Comparison of ENCODE assay signal across 8 cellular contexts in the genomic region with DNA sequence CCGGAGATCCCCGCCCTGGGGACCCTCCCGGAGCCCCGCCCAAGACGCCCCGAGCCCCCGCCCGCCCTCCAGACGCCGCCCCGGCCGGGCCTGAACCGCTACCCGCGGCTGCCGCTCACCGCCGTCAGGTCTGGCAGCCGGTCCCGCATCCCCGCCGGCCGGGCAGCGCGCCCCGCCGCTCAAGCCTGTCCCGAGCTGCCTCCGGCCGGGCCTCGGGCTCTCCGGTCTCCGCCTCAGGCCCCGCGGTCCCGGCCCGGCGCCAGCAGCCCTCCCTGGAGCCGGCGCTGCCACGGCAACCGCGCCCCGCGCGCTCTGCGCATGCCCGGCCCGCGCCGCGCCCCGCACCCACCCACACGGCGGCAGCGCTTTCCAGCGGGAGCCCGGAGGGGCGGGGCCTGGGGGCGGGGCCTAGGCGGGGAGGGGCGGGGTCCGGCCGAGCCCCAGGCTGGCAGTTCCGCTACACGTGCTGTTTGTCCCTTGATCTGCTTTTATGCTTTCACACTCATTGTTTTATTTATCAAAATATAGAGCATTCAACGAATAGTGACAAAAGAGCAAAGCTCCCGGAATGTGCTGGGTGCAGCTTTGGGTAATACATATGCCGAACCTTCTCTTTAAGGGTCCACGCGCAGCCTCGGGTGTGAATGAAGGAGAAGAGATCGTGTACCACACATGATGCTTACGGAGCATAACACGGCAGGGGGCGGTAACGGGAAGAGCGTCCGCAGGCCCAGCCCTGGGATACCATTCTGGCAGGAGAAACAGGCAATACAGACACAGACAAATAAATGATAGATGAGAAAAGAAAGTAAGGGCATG. TPM values are rescaled to one million over a fixed set of nuclear protein-coding genes. Genes with fewer than 3 reads are reported as not detected.
DNase-seq lines count a peak whose midpoint lies in the region; ATAC-seq, FAIRE-seq and TF ChIP-seq lines count a peak whose summit lies in the region.

A gene (minus strand): TSS at position 300 of the 819 bp plus-strand sequence. CDS start 151 bp downstream, at position 149.

- FAIRE-seq in bronchial epithelial cell (lab: Jason Lieb, UNC): no peak

- CTCF ChIA-PET in AG04450 (lab: Charles Lee): interaction anchor here (1.1 to 5.8 kb wide), 6 partner anchors 9 to 82 kb away, joined by 3 to 46 read pairs (median 7); no protein-coding TSS in a partner anchor
- CTCF ChIA-PET in WTC11 (lab: Charles Lee): interaction anchor here (1.3 to 1.5 kb wide), 2 partner anchors 13 to 32 kb away, joined by 4 to 5 read pairs; no protein-coding TSS in a partner anchor

- H3K27me3 ChIP-seq in AG04450 (ENCODE audit: control insufficient read depth, insufficient read depth, low read length): no peaks in the 10 kb centered on the region
- no peaks in the 10 kb centered on the region for H3K27me3 ChIP-seq in bronchial epithelial cell (ENCODE audit: control insufficient read depth, insufficient read depth, low read length)
- no peaks in the 10 kb centered on the region for H3K27me3 ChIP-seq in spleen (replicated peaks in 1 of 7)

- H3K4me1 Mint-ChIP-seq in WTC11: peaks cover 45% of the 10 kb centered on the region

- H3K27ac ChIP-seq in AG04450 (ENCODE audit: low read depth, low read length) (peak within 1 kb of the TSS; percentile 57), spleen (peak within 1 kb of the TSS in 6 of 8 donors; percentile 26 to 81 (median 68))

- WGBS in spleen, 5 donors: 0 to 4% (median 1%) methylated on average over 18 to 79 of the region's 79 CpGs

- no peaks in the 10 kb centered on the region for H3K9me3 ChIP-seq in AG04450 (ENCODE audit: control insufficient read depth, insufficient read depth, low read length)
- H3K9me3 ChIP-seq in spleen: no peaks in the 10 kb centered on the region

- POLR2A ChIA-PET in AG04450 (lab: Yijun Ruan, JAX) (no interaction called here), WTC11 (lab: Charles Lee) (no interaction called here)

- peaks cover 13% of the 10 kb centered on the region for H3K36me3 Mint-ChIP-seq in WTC11

- H3K4me3 Mint-ChIP-seq in WTC11: peak within 1 kb of the TSS; percentile 86

- intact Hi-C loops in spleen (cut with DNase I; ENCODE audit: low total_unique reads): no loop called here

- peaks cover 24% of the 10 kb centered on the region for H3K27me3 Mint-ChIP-seq in WTC11 (ENCODE audit: low read depth)

- ATAC-seq in GM18861 (IDR thresholded peaks at IDR 0.05; ENCODE audit: unreplicated experiment) (peak; percentile 84), HG03066 (IDR thresholded peaks at IDR 0.05; ENCODE audit: low read depth, unreplicated experiment) (peak; percentile 78), WTC11 (peak; percentile 79)

- H3K4me3 ChIP-seq in AG04450 (ENCODE audit: low read depth, low read length): peak within 1 kb of the TSS; percentile 84
- peak within 1 kb of the TSS; percentile 57 for H3K4me3 ChIP-seq in bronchial epithelial cell (ENCODE audit: low read depth, low read length)
- H3K4me3 ChIP-seq in spleen: peak within 1 kb of the TSS; percentile 50 to 88 (median 68)

- TF ChIP-seq CTCF in AG04450 (IDR thresholded peaks at IDR 0.05; ENCODE audit: low read depth, low read length) (peak; percentile 51), WTC11 (IDR thresholded peaks at IDR 0.05) (no peak), bronchial epithelial cell (IDR thresholded peaks at IDR 0.05; ENCODE audit: insufficient read depth, low read length, severe bottlenecking) (peak; percentile 29), spleen (IDR thresholded peaks at IDR 0.05 in 8 of 11, conservative IDR thresholded peaks at IDR 0.05 in 3 of 11) (peak in 8 of 11 experiments; percentile 13 to 45 (median 32))

- no peak for TF ChIP-seq POLR2A in spleen (IDR thresholded peaks at IDR 0.05)

- peaks cover 6 to 52% (median 21%) of the 10 kb centered on the region in 6 donors for H3K4me1 ChIP-seq in spleen

- peaks cover 19% of the 10 kb centered on the region for H3K9me3 Mint-ChIP-seq in WTC11

- no peak within 1 kb of the TSS for H3K27ac Mint-ChIP-seq in WTC11

- DNase-seq in AG04450 (ENCODE audit: low read depth, low spot score): peak; percentile 39
- peak; percentile 72 for DNase-seq in NCI-H2171 (lab: John Stamatoyannopoulos, UW)
- DNase-seq in WTC11 (ENCODE audit: low spot score): peak; percentile 78
- DNase-seq in bronchial epithelial cell (ENCODE audit: low read depth): peak; percentile 64
- peak; percentile 76 for DNase-seq in inferior parietal cortex (ENCODE audit: extremely low spot score)
- DNase-seq in spleen: peak; percentile 96

- H3K36me3 ChIP-seq in bronchial epithelial cell (ENCODE audit: control insufficient read depth, insufficient read depth, low read length) (no peaks in the 10 kb centered on the region), spleen (no peaks in the 10 kb centered on the region)

TF ChIP-seq in WTC11, 78 proteins besides CTCF, POLR2A, EP300 and RAD21 (continues in another document):
- TF ChIP-seq, protein P1, sequence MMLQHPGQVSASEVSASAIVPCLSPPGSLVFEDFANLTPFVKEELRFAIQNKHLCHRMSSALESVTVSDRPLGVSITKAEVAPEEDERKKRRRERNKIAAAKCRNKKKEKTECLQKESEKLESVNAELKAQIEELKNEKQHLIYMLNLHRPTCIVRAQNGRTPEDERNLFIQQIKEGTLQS (CRISPR knock-in tag; conservative IDR thresholded peaks at IDR 0.05): no peak
- TF ChIP-seq ZNF317 (CRISPR knock-in tag; IDR thresholded peaks at IDR 0.05; ENCODE audit: borderline replicate concordance, low read depth) (no peak), CBFB (CRISPR knock-in tag; IDR thresholded peaks at IDR 0.05; ENCODE audit: low read depth) (no peak), SOX15 (CRISPR knock-in tag; IDR thresholded peaks at IDR 0.05) (no peak), NR2C2 (CRISPR knock-in tag; IDR thresholded peaks at IDR 0.05) (no peak), MXD4 (CRISPR knock-in tag; IDR thresholded peaks at IDR 0.05; ENCODE audit: borderline replicate concordance) (no peak), ETV6 (CRISPR knock-in tag; IDR thresholded peaks at IDR 0.05) (no peak)
- TF ChIP-seq, protein P2, sequence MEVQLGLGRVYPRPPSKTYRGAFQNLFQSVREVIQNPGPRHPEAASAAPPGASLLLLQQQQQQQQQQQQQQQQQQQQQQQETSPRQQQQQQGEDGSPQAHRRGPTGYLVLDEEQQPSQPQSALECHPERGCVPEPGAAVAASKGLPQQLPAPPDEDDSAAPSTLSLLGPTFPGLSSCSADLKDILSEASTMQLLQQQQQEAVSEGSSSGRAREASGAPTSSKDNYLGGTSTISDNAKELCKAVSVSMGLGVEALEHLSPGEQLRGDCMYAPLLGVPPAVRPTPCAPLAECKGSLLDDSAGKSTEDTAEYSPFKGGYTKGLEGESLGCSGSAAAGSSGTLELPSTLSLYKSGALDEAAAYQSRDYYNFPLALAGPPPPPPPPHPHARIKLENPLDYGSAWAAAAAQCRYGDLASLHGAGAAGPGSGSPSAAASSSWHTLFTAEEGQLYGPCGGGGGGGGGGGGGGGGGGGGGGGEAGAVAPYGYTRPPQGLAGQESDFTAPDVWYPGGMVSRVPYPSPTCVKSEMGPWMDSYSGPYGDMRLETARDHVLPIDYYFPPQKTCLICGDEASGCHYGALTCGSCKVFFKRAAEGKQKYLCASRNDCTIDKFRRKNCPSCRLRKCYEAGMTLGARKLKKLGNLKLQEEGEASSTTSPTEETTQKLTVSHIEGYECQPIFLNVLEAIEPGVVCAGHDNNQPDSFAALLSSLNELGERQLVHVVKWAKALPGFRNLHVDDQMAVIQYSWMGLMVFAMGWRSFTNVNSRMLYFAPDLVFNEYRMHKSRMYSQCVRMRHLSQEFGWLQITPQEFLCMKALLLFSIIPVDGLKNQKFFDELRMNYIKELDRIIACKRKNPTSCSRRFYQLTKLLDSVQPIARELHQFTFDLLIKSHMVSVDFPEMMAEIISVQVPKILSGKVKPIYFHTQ (CRISPR knock-in tag; IDR thresholded peaks at IDR 0.05): no peak
- TF ChIP-seq, protein P3, sequence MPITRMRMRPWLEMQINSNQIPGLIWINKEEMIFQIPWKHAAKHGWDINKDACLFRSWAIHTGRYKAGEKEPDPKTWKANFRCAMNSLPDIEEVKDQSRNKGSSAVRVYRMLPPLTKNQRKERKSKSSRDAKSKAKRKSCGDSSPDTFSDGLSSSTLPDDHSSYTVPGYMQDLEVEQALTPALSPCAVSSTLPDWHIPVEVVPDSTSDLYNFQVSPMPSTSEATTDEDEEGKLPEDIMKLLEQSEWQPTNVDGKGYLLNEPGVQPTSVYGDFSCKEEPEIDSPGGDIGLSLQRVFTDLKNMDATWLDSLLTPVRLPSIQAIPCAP (CRISPR knock-in tag; IDR thresholded peaks at IDR 0.05): no peak
- TF ChIP-seq, protein P4, sequence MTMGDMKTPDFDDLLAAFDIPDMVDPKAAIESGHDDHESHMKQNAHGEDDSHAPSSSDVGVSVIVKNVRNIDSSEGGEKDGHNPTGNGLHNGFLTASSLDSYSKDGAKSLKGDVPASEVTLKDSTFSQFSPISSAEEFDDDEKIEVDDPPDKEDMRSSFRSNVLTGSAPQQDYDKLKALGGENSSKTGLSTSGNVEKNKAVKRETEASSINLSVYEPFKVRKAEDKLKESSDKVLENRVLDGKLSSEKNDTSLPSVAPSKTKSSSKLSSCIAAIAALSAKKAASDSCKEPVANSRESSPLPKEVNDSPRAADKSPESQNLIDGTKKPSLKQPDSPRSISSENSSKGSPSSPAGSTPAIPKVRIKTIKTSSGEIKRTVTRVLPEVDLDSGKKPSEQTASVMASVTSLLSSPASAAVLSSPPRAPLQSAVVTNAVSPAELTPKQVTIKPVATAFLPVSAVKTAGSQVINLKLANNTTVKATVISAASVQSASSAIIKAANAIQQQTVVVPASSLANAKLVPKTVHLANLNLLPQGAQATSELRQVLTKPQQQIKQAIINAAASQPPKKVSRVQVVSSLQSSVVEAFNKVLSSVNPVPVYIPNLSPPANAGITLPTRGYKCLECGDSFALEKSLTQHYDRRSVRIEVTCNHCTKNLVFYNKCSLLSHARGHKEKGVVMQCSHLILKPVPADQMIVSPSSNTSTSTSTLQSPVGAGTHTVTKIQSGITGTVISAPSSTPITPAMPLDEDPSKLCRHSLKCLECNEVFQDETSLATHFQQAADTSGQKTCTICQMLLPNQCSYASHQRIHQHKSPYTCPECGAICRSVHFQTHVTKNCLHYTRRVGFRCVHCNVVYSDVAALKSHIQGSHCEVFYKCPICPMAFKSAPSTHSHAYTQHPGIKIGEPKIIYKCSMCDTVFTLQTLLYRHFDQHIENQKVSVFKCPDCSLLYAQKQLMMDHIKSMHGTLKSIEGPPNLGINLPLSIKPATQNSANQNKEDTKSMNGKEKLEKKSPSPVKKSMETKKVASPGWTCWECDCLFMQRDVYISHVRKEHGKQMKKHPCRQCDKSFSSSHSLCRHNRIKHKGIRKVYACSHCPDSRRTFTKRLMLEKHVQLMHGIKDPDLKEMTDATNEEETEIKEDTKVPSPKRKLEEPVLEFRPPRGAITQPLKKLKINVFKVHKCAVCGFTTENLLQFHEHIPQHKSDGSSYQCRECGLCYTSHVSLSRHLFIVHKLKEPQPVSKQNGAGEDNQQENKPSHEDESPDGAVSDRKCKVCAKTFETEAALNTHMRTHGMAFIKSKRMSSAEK (CRISPR knock-in tag; IDR thresholded peaks at IDR 0.05; ENCODE audit: borderline replicate concordance): no peak

RNA-seq across cellular contexts. Expression of the gene that starts here (rescaled TPM):
- polyA plus RNA-seq in AG04450 (2011; rRNA removed) (32.4 and 42.8 TPM in 2 replicates), spleen (1 to 10 TPM; 7.4 to 9.1 (median 8.6) TPM)
- polyA minus RNA-seq in AG04450 (2011; rRNA and poly(A)+ RNA removed): 17.4 and 24.3 TPM in 2 replicates
- total RNA-seq in WTC11 (2021) (21.1 to 23.2 TPM (median 22.7 TPM) in 3 replicates), bronchial epithelial cell (7.6 and 8.4 TPM in 2 replicates), spleen (10 to 100 TPM; 11.5 to 18.4 (median 15.1) TPM)

Comparison
In these comparisons a context has a peak if more than half of its experiments do, and no peak if none do; other contexts are left out.
1. Peak in every context shown above with its lines: DNase-seq, ATAC-seq, H3K4me3 ChIP-seq and H3K27ac ChIP-seq.
2. DNase-seq: peak in every context shown above with its lines; median percentile 96 in spleen; 78 in WTC11; 76 in inferior parietal cortex; 72 in NCI-H2171; 64 in bronchial epithelial cell; 39 in AG04450.